In the genomic region with DNA sequence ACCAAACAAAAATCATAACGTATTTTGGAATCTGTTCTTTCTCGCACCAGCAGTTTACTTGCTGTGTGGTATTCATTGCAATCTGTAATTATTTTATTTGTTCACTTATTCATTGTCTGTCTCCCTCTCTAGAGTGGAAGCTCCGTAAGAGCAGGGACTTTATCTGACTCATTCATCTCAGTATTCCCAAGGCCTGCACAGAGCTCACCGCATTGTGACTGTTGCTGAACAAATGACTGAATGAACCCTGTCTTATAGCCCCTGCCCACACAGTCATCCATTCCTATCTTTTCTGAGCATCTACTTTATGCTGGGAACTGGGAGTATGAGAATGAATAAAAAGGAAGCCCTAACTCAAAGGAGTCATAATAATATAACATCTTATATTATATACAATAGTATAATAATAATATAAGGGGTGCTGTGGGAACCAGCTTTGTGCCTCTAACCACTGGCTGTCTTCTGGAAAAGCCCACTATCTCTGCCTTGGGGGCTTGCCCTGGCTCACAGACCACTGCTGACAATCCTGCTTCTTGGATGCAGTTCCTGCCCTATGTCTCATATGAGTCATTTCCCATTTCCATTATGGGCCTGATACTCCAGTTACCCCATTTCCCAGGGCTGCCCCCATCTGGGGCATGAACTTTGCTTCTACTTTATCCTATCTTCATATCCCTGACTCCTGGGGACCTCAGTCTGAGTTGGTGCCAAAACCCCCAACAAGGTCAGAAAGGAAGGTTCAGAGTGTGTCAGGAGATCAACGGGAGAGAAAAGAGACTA, we compare ENCODE assay signal across 25 cellular contexts. TPM values are rescaled to one million over a fixed set of nuclear protein-coding genes. Genes with fewer than 3 reads are reported as not detected.
DNase-seq lines count a peak whose midpoint lies in the region; ATAC-seq, FAIRE-seq and TF ChIP-seq lines count a peak whose summit lies in the region.
"Had no signal": no experiment of that assay in that cellular context is flagged by ENCODE, and none has a peak within 500 bp of the region (broad histone marks: within the 10 kb centered on the region; RNA-seq: fewer than 3 reads in every experiment).

No MANE protein-coding gene starts in this region.

- H3K27ac Mint-ChIP-seq in activated CD8-positive, alpha-beta T cell treated with anti-CD3 and anti-CD28 coated beads for 36 hours: no peak overlapping the region
- H3K27ac Mint-ChIP-seq: activated CD4-positive, alpha-beta memory T cell treated with anti-CD3 and anti-CD28 coated beads, Interleukin-2, amount 10 ng/mL, durations not matched to agents 7 days and 5 days; brain; CD4-positive, alpha-beta T cell; GM23338; stimulated activated naive CD8-positive, alpha-beta T cell treated with anti-CD3 and anti-CD28 coated beads, Interleukin-15, amount 100 ng/mL, for 72 hours had no signal

- H3K4me2 ChIP-seq in PC-3 (ENCODE audit: low read length): 0 out of 2 replicates have a peak overlapping the region, but pooled peaks have one; percentile 7
- no peak overlapping the region for H3K4me2 ChIP-seq in keratinocyte (ENCODE audit: control insufficient read depth, extremely low read depth, insufficient read depth, low read depth, low read length)
- H3K4me2 ChIP-seq: GM23338 had no signal

- H2AFZ ChIP-seq in PC-3 (ENCODE audit: low read length): no peak overlapping the region
- H2AFZ ChIP-seq in keratinocyte (ENCODE audit: control insufficient read depth, low read length): no peak overlapping the region
- H2AFZ ChIP-seq: GM23338 had no signal

- DNase-seq in EL: peak; percentile 59
- DNase-seq in PC-3: peak; percentile 41
- DNase-seq in cardiac fibroblast (ENCODE audit: low read depth in 2 of 2): peak; percentile 45 to 79
- no peak for DNase-seq in keratinocyte (ENCODE audit: low read depth, low spot score)
- DNase-seq in NCI-H2227 treated with DMSO at 0.1 percent for 48 hours (lab: John Stamatoyannopoulos, UW): no peak
- no peak for DNase-seq in H4 (ENCODE audit: low spot score)
- no peak for DNase-seq in activated CD8-positive, alpha-beta T cell treated with anti-CD3 and anti-CD28 coated beads for 36 hours
- DNase-seq: activated CD4-positive, alpha-beta memory T cell treated with anti-CD3 and anti-CD28 coated beads, Interleukin-2, amount 10 ng/mL, durations not matched to agents 7 days and 5 days; activated effector memory CD4-positive, alpha-beta T cell treated with Interleukin-2 at 50 U/mL for 16 hours; CD4-positive, alpha-beta T cell; colonic mucosa; Kasumi-1; naive B cell; NCI-H1092 treated with DMSO at 0.1 percent for 48 hours; NCI-H2029 treated with DMSO at 0.1 percent for 48 hours; NCI-H446; occipital lobe; stimulated activated naive CD8-positive, alpha-beta T cell treated with anti-CD3 and anti-CD28 coated beads, Interleukin-15, amount 100 ng/mL, for 72 hours; T1000; tibial artery had no signal

- no peak for TF ChIP-seq CTCF in PC-3 (conservative IDR thresholded peaks at IDR 0.05; ENCODE audit: low read depth, low read length)
- TF ChIP-seq CTCF in cardiac fibroblast (IDR thresholded peaks at IDR 0.05; ENCODE audit: low read depth, low read length): no peak
- TF ChIP-seq CTCF in keratinocyte (optimal IDR thresholded peaks at IDR 0.05 in 1 of 3, IDR thresholded peaks at IDR 0.05 in 1 of 3, conservative IDR thresholded peaks at IDR 0.05 in 1 of 3; ENCODE audit: extremely low read depth in 1 of 3, insufficient read depth in 2 of 3, low read length in 3 of 3): no peak
- no peak for TF ChIP-seq CTCF in activated CD8-positive, alpha-beta T cell treated with anti-CD3 and anti-CD28 coated beads for 36 hours (IDR thresholded peaks at IDR 0.05)

- H3K9me2 ChIP-seq in PC-3 (replicated peaks; ENCODE audit: low read length): no peaks in the 10 kb centered on the region

- CTCF ChIA-PET in PC-3 (lab: Charles Lee): no interaction called here
- CTCF ChIA-PET in activated CD8-positive, alpha-beta T cell treated with anti-CD3 and anti-CD28 coated beads for 36 hours (lab: Charles Lee): interaction anchor here (0.9 to 5.2 kb wide), 3 partner anchors 9 to 267 kb away, joined by 3 to 33 read pairs (median 3); no protein-coding TSS in a partner anchor

- dilution Hi-C loops in keratinocyte (cut with MboI; ENCODE audit: extremely low pct_ligation_motif_present, low sequenced_read_pairs): no loop called here

- ATAC-seq in PC-3 (no peak; the same call in 1 of the 2 replicates), HG03442 (IDR thresholded peaks at IDR 0.05; ENCODE audit: unreplicated experiment) (no peak)
- ATAC-seq in activated CD8-positive, alpha-beta T cell treated with anti-CD3 and anti-CD28 coated beads for 36 hours: no peak
- ATAC-seq: GM23338; stimulated activated naive CD8-positive, alpha-beta T cell treated with anti-CD3 and anti-CD28 coated beads, Interleukin-15, amount 100 ng/mL, for 72 hours had no signal

- intact Hi-C loops in PC-3 (cut with micrococcal nuclease): no loop called here
- intact Hi-C loops in activated CD8-positive, alpha-beta T cell treated with anti-CD3 and anti-CD28 coated beads for 36 hours (cut with micrococcal nuclease): loop anchor here (10.0 kb wide), 1 partner anchor 207 kb away; no protein-coding TSS in a partner anchor

- no peak overlapping the region for H3K4me3 Mint-ChIP-seq in activated CD8-positive, alpha-beta T cell treated with anti-CD3 and anti-CD28 coated beads for 36 hours
- H3K4me3 Mint-ChIP-seq: activated CD4-positive, alpha-beta memory T cell treated with anti-CD3 and anti-CD28 coated beads, Interleukin-2, amount 10 ng/mL, durations not matched to agents 7 days and 5 days; brain; CD4-positive, alpha-beta T cell; GM23338; naive B cell; stimulated activated naive CD8-positive, alpha-beta T cell treated with anti-CD3 and anti-CD28 coated beads, Interleukin-15, amount 100 ng/mL, for 72 hours had no signal

- no peak for FAIRE-seq in keratinocyte (lab: Jason Lieb, UNC)
- FAIRE-seq: endometrium, G401.6 had no signal

- POLR2A ChIA-PET in PC-3 (lab: Charles Lee; ENCODE audit: unreplicated experiment): no interaction called here
- POLR2A ChIA-PET in activated CD8-positive, alpha-beta T cell treated with anti-CD3 and anti-CD28 coated beads for 36 hours (lab: Charles Lee): interaction anchor here (1.0 kb wide), 1 partner anchor 75 kb away, joined by 3 read pairs; no protein-coding TSS in a partner anchor

- H3K36me3 ChIP-seq in PC-3 (ENCODE audit: low read depth, low read length): peaks cover 20% of the 10 kb centered on the region; the same call in 1 of the 2 replicates
- peaks cover 10 to 22% of the 10 kb centered on the region in 2 experiments for H3K36me3 ChIP-seq in keratinocyte (ENCODE audit: control insufficient read depth in 2 of 2, extremely low read depth in 1 of 2, insufficient read depth in 2 of 2, low read length in 2 of 2)
- H3K36me3 ChIP-seq: colonic mucosa had no signal

- H3K27me3 ChIP-seq in PC-3 (ENCODE audit: low read length): no peaks in the 10 kb centered on the region
- H3K27me3 ChIP-seq in keratinocyte (ENCODE audit: control insufficient read depth, extremely low read depth, insufficient read depth, low read length): no peaks in the 10 kb centered on the region
- H3K27me3 ChIP-seq: colonic mucosa, tibial artery had no signal

- no peaks in the 10 kb centered on the region for H4K20me1 ChIP-seq in PC-3 (ENCODE audit: low read length)
- no peaks in the 10 kb centered on the region for H4K20me1 ChIP-seq in keratinocyte (ENCODE audit: control insufficient read depth, extremely low read depth, insufficient read depth, low read length)

- H3K4me3 ChIP-seq in PC-3 (ENCODE audit: low read length): no peak overlapping the region
- H3K4me3 ChIP-seq in cardiac fibroblast (replicated peaks in 1 of 2; ENCODE audit: low read depth in 2 of 2, low read length in 2 of 2): no peak overlapping the region
- H3K4me3 ChIP-seq in keratinocyte (ENCODE audit: control insufficient read depth in 2 of 3, extremely low read depth in 1 of 3, insufficient read depth in 2 of 3, low read depth in 1 of 3, low read length in 3 of 3): no peak overlapping the region
- H3K4me3 ChIP-seq: colonic mucosa, GM23338, tibial artery had no signal

- H3K9me3 Mint-ChIP-seq in activated CD8-positive, alpha-beta T cell treated with anti-CD3 and anti-CD28 coated beads for 36 hours: no peaks in the 10 kb centered on the region
- H3K9me3 Mint-ChIP-seq: activated CD4-positive, alpha-beta memory T cell treated with anti-CD3 and anti-CD28 coated beads, Interleukin-2, amount 10 ng/mL, durations not matched to agents 7 days and 5 days; brain; CD4-positive, alpha-beta T cell; GM23338; naive B cell; stimulated activated naive CD8-positive, alpha-beta T cell treated with anti-CD3 and anti-CD28 coated beads, Interleukin-15, amount 100 ng/mL, for 72 hours had no signal

- H3K4me1 ChIP-seq in PC-3 (ENCODE audit: insufficient read depth, low read length) (peaks cover 20% of the 10 kb centered on the region), keratinocyte (ENCODE audit: control insufficient read depth, extremely low read depth, insufficient read depth, low read length) (peaks cover 26% of the 10 kb centered on the region)
- H3K4me1 ChIP-seq: colonic mucosa, tibial artery had no signal

- H3K9ac ChIP-seq in PC-3 (ENCODE audit: low read length): no peak overlapping the region
- H3K9ac ChIP-seq in keratinocyte (ENCODE audit: control insufficient read depth, extremely low read depth, insufficient read depth, low read length): no peak overlapping the region

- H3K27ac ChIP-seq in PC-3 (ENCODE audit: low read length): peak overlapping the region; percentile 20
- peak overlapping the region; percentile 7 for H3K27ac ChIP-seq in keratinocyte (ENCODE audit: control insufficient read depth, insufficient read depth, low read length)
- H3K27ac ChIP-seq: colonic mucosa, tibial artery had no signal

- H3K9me3 ChIP-seq in PC-3 (ENCODE audit: low read length) (no peaks in the 10 kb centered on the region), keratinocyte (ENCODE audit: control insufficient read depth, low read depth, low read length) (no peaks in the 10 kb centered on the region)
- H3K9me3 ChIP-seq: colonic mucosa, tibial artery had no signal

- H3K36me3 Mint-ChIP-seq in activated CD8-positive, alpha-beta T cell treated with anti-CD3 and anti-CD28 coated beads for 36 hours (ENCODE audit: low read depth): peaks cover 34% of the 10 kb centered on the region

- BruUV-seq in PC-3 (replicated peaks; lab: Mats Ljungman, UMichigan): no TSS peak

- no peaks in the 10 kb centered on the region for H3K9me1 ChIP-seq in keratinocyte (ENCODE audit: control insufficient read depth, extremely low read depth, insufficient read depth, low read length)

- no peaks in the 10 kb centered on the region for H3K79me2 ChIP-seq in PC-3 (ENCODE audit: low read length)
- H3K79me2 ChIP-seq in keratinocyte (ENCODE audit: control insufficient read depth, insufficient read depth, low read length): no peaks in the 10 kb centered on the region

- no peaks in the 10 kb centered on the region for H3K27me3 Mint-ChIP-seq in activated CD8-positive, alpha-beta T cell treated with anti-CD3 and anti-CD28 coated beads for 36 hours
- H3K27me3 Mint-ChIP-seq: activated CD4-positive, alpha-beta memory T cell treated with anti-CD3 and anti-CD28 coated beads, Interleukin-2, amount 10 ng/mL, durations not matched to agents 7 days and 5 days; brain; CD4-positive, alpha-beta T cell; naive B cell; stimulated activated naive CD8-positive, alpha-beta T cell treated with anti-CD3 and anti-CD28 coated beads, Interleukin-15, amount 100 ng/mL, for 72 hours had no signal

- no peaks in the 10 kb centered on the region for H3F3A ChIP-seq in PC-3 (ENCODE audit: low read length, unreplicated experiment)

- H3K4me1 Mint-ChIP-seq in activated CD8-positive, alpha-beta T cell treated with anti-CD3 and anti-CD28 coated beads for 36 hours (ENCODE audit: low read depth): peaks cover 19% of the 10 kb centered on the region
- H3K4me1 Mint-ChIP-seq: brain; GM23338; stimulated activated naive CD8-positive, alpha-beta T cell treated with anti-CD3 and anti-CD28 coated beads, Interleukin-15, amount 100 ng/mL, for 72 hours had no signal

RNA-seq across cellular contexts. Expression of gene XRRA1, which starts 11.0 kb away (rescaled TPM):
- 18.1 and 23.5 TPM in 2 replicates for total RNA-seq in PC-3 (2014; rRNA removed)
- 6.5 to 9.2 TPM (median 9.1 TPM) in 3 replicates for polyA plus RNA-seq in keratinocyte
- polyA plus RNA-seq in keratinocyte (2011; ENCODE audit: low read depth): 3.5 TPM
- 6.0 and 7.3 TPM in 2 replicates for polyA plus RNA-seq in keratinocyte (2011; cell fraction: cytosol; rRNA removed)
- polyA plus RNA-seq in keratinocyte (2011; cell fraction: nucleus; rRNA removed): 11.6 and 12.3 TPM in 2 replicates
- polyA plus RNA-seq in keratinocyte (2012; ENCODE audit: low replicate concordance): 4.9 and 8.6 TPM in 2 replicates
- 17.5 to 19.7 TPM (median 19.3 TPM) in 3 replicates for polyA minus RNA-seq in keratinocyte
- polyA minus RNA-seq in keratinocyte (2011; cell fraction: cytosol; rRNA and poly(A)+ RNA removed): 7.3 TPM
- polyA minus RNA-seq in keratinocyte (2011; cell fraction: nucleus; rRNA and poly(A)+ RNA removed): 10.2 and 24.7 TPM in 2 replicates
- 5.2 TPM in 2 replicates for total RNA-seq in H4 (2014; rRNA removed; shearing (Covaris generic))
- 10 to 100 TPM; 19.0 to 19.3 TPM for total RNA-seq in activated CD8-positive, alpha-beta T cell treated with anti-CD3 and anti-CD28 coated beads for 36 hours

RNA-seq across cellular contexts. Expression of gene SPCS2, which starts 11.2 kb away (rescaled TPM):
- total RNA-seq in PC-3 (2014; rRNA removed): 129 and 142 TPM in 2 replicates
- polyA plus RNA-seq in keratinocyte: 58.2 to 207 TPM (median 104 TPM) in 3 replicates
- polyA plus RNA-seq in keratinocyte (2011; ENCODE audit: low read depth): 80.7 TPM
- polyA plus RNA-seq in keratinocyte (2011; cell fraction: cytosol; rRNA removed): 42.6 and 85.1 TPM in 2 replicates
- polyA plus RNA-seq in keratinocyte (2011; cell fraction: nucleus; rRNA removed): 71.8 and 111 TPM in 2 replicates
- 67.2 and 97.0 TPM in 2 replicates for polyA plus RNA-seq in keratinocyte (2012; ENCODE audit: low replicate concordance)
- polyA minus RNA-seq in keratinocyte: 13.7 to 35.3 TPM (median 18.7 TPM) in 3 replicates
- polyA minus RNA-seq in keratinocyte (2011; cell fraction: cytosol; rRNA and poly(A)+ RNA removed): 25.3 TPM
- 7.5 and 23.5 TPM in 2 replicates for polyA minus RNA-seq in keratinocyte (2011; cell fraction: nucleus; rRNA and poly(A)+ RNA removed)
- total RNA-seq in H4 (2014; rRNA removed; shearing (Covaris generic)): 24.5 and 47.7 TPM in 2 replicates
- total RNA-seq in activated CD8-positive, alpha-beta T cell treated with anti-CD3 and anti-CD28 coated beads for 36 hours: 100 to 1,000 TPM in 1 of 2 experiments, 10 to 100 TPM in 1; 99.3 to 117 TPM

RNA-seq across cellular contexts. Expression of gene NEU3, which starts 50.8 kb away (rescaled TPM):
- 15.7 and 16.1 TPM in 2 replicates for total RNA-seq in PC-3 (2014; rRNA removed)
- 7.1 to 10.2 TPM (median 8.2 TPM) in 3 replicates for polyA plus RNA-seq in keratinocyte
- polyA plus RNA-seq in keratinocyte (2011; ENCODE audit: low read depth): 5.6 TPM
- 4.4 and 5.7 TPM in 2 replicates for polyA plus RNA-seq in keratinocyte (2011; cell fraction: cytosol; rRNA removed)
- 19.7 and 19.9 TPM in 2 replicates for polyA plus RNA-seq in keratinocyte (2011; cell fraction: nucleus; rRNA removed)
- polyA plus RNA-seq in keratinocyte (2012; ENCODE audit: low replicate concordance): 3.1 and 4.9 TPM in 2 replicates
- 11.8 to 21.3 TPM (median 21.2 TPM) in 3 replicates for polyA minus RNA-seq in keratinocyte
- polyA minus RNA-seq in keratinocyte (2011; cell fraction: cytosol; rRNA and poly(A)+ RNA removed): 16.1 TPM
- 21.2 and 24.8 TPM in 2 replicates for polyA minus RNA-seq in keratinocyte (2011; cell fraction: nucleus; rRNA and poly(A)+ RNA removed)
- total RNA-seq in H4 (2014; rRNA removed; shearing (Covaris generic)): 7.7 and 9.5 TPM in 2 replicates
- 10 to 100 TPM; 18.6 to 19.4 TPM for total RNA-seq in activated CD8-positive, alpha-beta T cell treated with anti-CD3 and anti-CD28 coated beads for 36 hours

Comparison
In these comparisons a context has a peak if more than half of its experiments do, and no peak if none do; other contexts are left out.
1. DNase-seq: peak in EL (single experiment), PC-3 (single experiment) and cardiac fibroblast (2 of 2); none in keratinocyte (single experiment), NCI-H2227 treated with DMSO at 0.1 percent for 48 hours (single experiment), H4 (single experiment) and activated CD8-positive, alpha-beta T cell treated with anti-CD3 and anti-CD28 coated beads for 36 hours (single experiment).